ENCODE assay signal across 8 cellular contexts in genomic region chr12:7113389-7113871, GRCh38. TPM values are rescaled to one million over a fixed set of nuclear protein-coding genes. Genes with fewer than 3 reads are reported as not detected.
DNase-seq lines count a peak whose midpoint lies in the region; ATAC-seq and TF ChIP-seq lines count a peak whose summit lies in the region.

No MANE protein-coding gene starts in this region.

- H3K36me3 Mint-ChIP-seq in activated CD8-positive, alpha-beta T cell treated with anti-CD3 and anti-CD28 coated beads for 36 hours (ENCODE audit: low read depth): peaks cover 20% of the 10 kb centered on the region
- peaks cover 3% of the 10 kb centered on the region for H3K36me3 Mint-ChIP-seq in progenitor cell of endocrine pancreas (ENCODE audit: insufficient read depth)

- peak; percentile 83 for TF ChIP-seq CTCF in activated CD8-positive, alpha-beta T cell treated with anti-CD3 and anti-CD28 coated beads for 36 hours (IDR thresholded peaks at IDR 0.05)
- peak; percentile 85 for TF ChIP-seq CTCF in fibroblast of pulmonary artery (IDR thresholded peaks at IDR 0.05; ENCODE audit: low read length, missing control alignments)
- TF ChIP-seq CTCF in progenitor cell of endocrine pancreas (IDR thresholded peaks at IDR 0.05; ENCODE audit: unreplicated experiment): peak; percentile 96

- H3K9me3 Mint-ChIP-seq in activated CD8-positive, alpha-beta T cell treated with anti-CD3 and anti-CD28 coated beads for 36 hours: no peaks in the 10 kb centered on the region
- H3K9me3 Mint-ChIP-seq in progenitor cell of endocrine pancreas (ENCODE audit: low read depth): no peaks in the 10 kb centered on the region

- peak; percentile 37 for DNase-seq in activated gamma-delta T cell treated with Interleukin-2 at 50 U/mL for 16 hours
- DNase-seq in activated gamma-delta T cell (lab: John Stamatoyannopoulos, UW): no peak
- peak; percentile 43 for DNase-seq in NCI-H2029 treated with DMSO at 0.1 percent for 48 hours (lab: John Stamatoyannopoulos, UW)
- peak; percentile 51 for DNase-seq in activated CD8-positive, alpha-beta T cell treated with anti-CD3 and anti-CD28 coated beads for 36 hours
- peak; percentile 64 for DNase-seq in fibroblast of pulmonary artery (ENCODE audit: low read depth)
- no peak for DNase-seq in progenitor cell of endocrine pancreas (ENCODE audit: low spot score, unreplicated experiment)
- DNase-seq in OCI-M2 (lab: John Stamatoyannopoulos, UW; ENCODE audit: unreplicated experiment): no peak

- no peak overlapping the region for H3K27ac Mint-ChIP-seq in activated CD8-positive, alpha-beta T cell treated with anti-CD3 and anti-CD28 coated beads for 36 hours
- H3K27ac Mint-ChIP-seq in progenitor cell of endocrine pancreas: peak overlapping the region; percentile 5

- POLR2A ChIA-PET in activated CD8-positive, alpha-beta T cell treated with anti-CD3 and anti-CD28 coated beads for 36 hours (lab: Charles Lee): interaction anchor here (1.3 to 1.5 kb wide), 2 partner anchors 136 to 170 kb away, joined by 3 to 13 read pairs; partner anchors contain the start of genes C12orf57 and RNU7-1

- H3K27me3 Mint-ChIP-seq in activated CD8-positive, alpha-beta T cell treated with anti-CD3 and anti-CD28 coated beads for 36 hours: no peaks in the 10 kb centered on the region
- no peaks in the 10 kb centered on the region for H3K27me3 Mint-ChIP-seq in progenitor cell of endocrine pancreas

- intact Hi-C loops in activated CD8-positive, alpha-beta T cell treated with anti-CD3 and anti-CD28 coated beads for 36 hours (cut with micrococcal nuclease): no loop called here

- peak; percentile 35 for ATAC-seq in activated CD8-positive, alpha-beta T cell treated with anti-CD3 and anti-CD28 coated beads for 36 hours
- no peak for ATAC-seq in HG03175 (IDR thresholded peaks at IDR 0.05; ENCODE audit: unreplicated experiment)

- CTCF ChIA-PET in activated CD8-positive, alpha-beta T cell treated with anti-CD3 and anti-CD28 coated beads for 36 hours (lab: Charles Lee): interaction anchor here (0.6 to 4.0 kb wide), 46 partner anchors 9 to 244 kb away, joined by 3 to 24 read pairs (median 4); partner anchors contain the start of genes C12orf57, CLSTN3, LPCAT3 and PEX5

- H3K4me3 ChIP-seq in fibroblast of pulmonary artery (replicated peaks; ENCODE audit: low read depth, low read length): no peak overlapping the region

- no peak overlapping the region for H3K4me3 Mint-ChIP-seq in activated CD8-positive, alpha-beta T cell treated with anti-CD3 and anti-CD28 coated beads for 36 hours
- no peak overlapping the region for H3K4me3 Mint-ChIP-seq in progenitor cell of endocrine pancreas (ENCODE audit: low read depth)

- peaks cover 14% of the 10 kb centered on the region for H3K4me1 Mint-ChIP-seq in activated CD8-positive, alpha-beta T cell treated with anti-CD3 and anti-CD28 coated beads for 36 hours (ENCODE audit: low read depth)
- peaks cover 3% of the 10 kb centered on the region for H3K4me1 Mint-ChIP-seq in progenitor cell of endocrine pancreas (ENCODE audit: low read depth)

RNA-seq across cellular contexts. Expression of gene C1RL, which starts 4.4 kb away (rescaled TPM):
- total RNA-seq in activated CD8-positive, alpha-beta T cell treated with anti-CD3 and anti-CD28 coated beads for 36 hours: 10 to 100 TPM; 10.5 to 11.8 TPM
- total RNA-seq in progenitor cell of endocrine pancreas: 95.9 and 105 TPM in 2 replicates

RNA-seq across cellular contexts. Expression of gene RBP5, which starts 15.3 kb away (rescaled TPM):
- not detected for total RNA-seq in activated CD8-positive, alpha-beta T cell treated with anti-CD3 and anti-CD28 coated beads for 36 hours
- total RNA-seq in progenitor cell of endocrine pancreas: 5.8 and 7.6 TPM in 2 replicates

RNA-seq across cellular contexts. Expression of gene CLSTN3, which starts 16.7 kb away (rescaled TPM):
- 10 to 100 TPM; 29.0 to 30.8 TPM for total RNA-seq in activated CD8-positive, alpha-beta T cell treated with anti-CD3 and anti-CD28 coated beads for 36 hours
- total RNA-seq in progenitor cell of endocrine pancreas: 202 and 204 TPM in 2 replicates

RNA-seq across cellular contexts. Expression of gene C1R, which starts 21.2 kb away (rescaled TPM):
- 1 to 10 TPM in 1 of 2 experiments, under 1 TPM in 1; 0.97 to 2.4 TPM for total RNA-seq in activated CD8-positive, alpha-beta T cell treated with anti-CD3 and anti-CD28 coated beads for 36 hours
- total RNA-seq in progenitor cell of endocrine pancreas: 10.2 and 10.3 TPM in 2 replicates

RNA-seq across cellular contexts. Expression of gene C1S, which starts 52.9 kb away (rescaled TPM):
- 1 to 10 TPM; 1.7 TPM for total RNA-seq in activated CD8-positive, alpha-beta T cell treated with anti-CD3 and anti-CD28 coated beads for 36 hours
- 4.1 and 4.8 TPM in 2 replicates for total RNA-seq in progenitor cell of endocrine pancreas

Comparison
In these comparisons a context has a peak if more than half of its experiments do, and no peak if none do; other contexts are left out.
1. DNase-seq: peak in activated gamma-delta T cell treated with Interleukin-2 at 50 U/mL for 16 hours (single experiment), NCI-H2029 treated with DMSO at 0.1 percent for 48 hours (single experiment), activated CD8-positive, alpha-beta T cell treated with anti-CD3 and anti-CD28 coated beads for 36 hours (single experiment) and fibroblast of pulmonary artery (single experiment); none in activated gamma-delta T cell (single experiment), progenitor cell of endocrine pancreas (single experiment) and OCI-M2 (single experiment).
2. Peak in every context shown above with its lines, with median percentiles within 50 percentile points of each other: CTCF ChIP-seq.